ENCODE assay signal across 8 cellular contexts in the genomic region with DNA sequence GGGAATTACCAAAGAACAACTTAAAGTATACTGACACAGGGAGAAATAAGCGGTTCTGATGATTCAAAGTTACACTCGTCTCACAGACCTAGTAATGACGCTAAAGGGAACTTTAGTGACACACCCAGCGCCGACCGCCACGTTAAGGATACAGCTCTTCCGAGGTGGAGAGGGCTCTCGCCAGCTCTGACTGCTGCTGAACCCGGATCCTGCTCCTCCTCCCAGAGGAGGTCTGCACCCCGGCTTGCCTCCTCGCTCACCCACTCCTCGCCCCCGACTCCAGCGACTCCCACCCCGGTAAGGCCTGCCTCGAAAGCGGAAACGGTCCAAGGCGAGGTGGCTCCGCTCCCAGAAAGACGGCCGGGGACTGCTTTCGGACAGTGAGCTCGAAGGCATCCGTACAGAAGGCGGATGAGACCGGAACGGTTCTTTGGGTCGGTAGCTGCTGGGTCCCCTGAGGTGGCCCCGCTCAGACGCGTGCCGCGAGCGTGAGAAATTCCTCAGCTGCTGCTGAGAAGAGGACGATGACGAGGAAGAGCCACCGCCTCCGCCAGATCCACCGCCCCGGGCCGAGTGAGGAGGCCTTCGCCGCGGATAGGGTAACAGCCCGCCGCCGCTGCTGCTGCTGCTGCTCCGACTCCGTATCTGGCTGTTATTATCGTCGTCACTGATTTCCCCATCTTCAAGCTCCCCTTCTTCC. TPM values are rescaled to one million over a fixed set of nuclear protein-coding genes. Genes with fewer than 3 reads are reported as not detected.
DNase-seq lines count a peak whose midpoint lies in the region; ATAC-seq and TF ChIP-seq lines count a peak whose summit lies in the region.

No MANE protein-coding gene starts in this region.

- H3K9me3 ChIP-seq in endodermal cell (ENCODE audit: control insufficient read depth, low read length) (no peaks in the 10 kb centered on the region), mucosa of descending colon (no peaks in the 10 kb centered on the region)

- no peaks in the 10 kb centered on the region for H3K27me3 ChIP-seq in endodermal cell (ENCODE audit: control insufficient read depth, insufficient read depth, low read length, poor library complexity, severe bottlenecking)

- no peak for TF ChIP-seq CTCF in endodermal cell (conservative IDR thresholded peaks at IDR 0.05)
- no peak for TF ChIP-seq CTCF in mucosa of descending colon (IDR thresholded peaks at IDR 0.05)

- H3K36me3 Mint-ChIP-seq in activated CD8-positive, alpha-beta memory T cell treated with anti-CD3 and anti-CD28 coated beads, Interleukin-2, amount 10 ng/mL, durations not matched to agents 7 days and 5 days, result peaks cover 36% of the 10 kb centered on the region
- H3K36me3 Mint-ChIP-seq in endodermal cell (ENCODE audit: low read depth), result peaks cover 33% of the 10 kb centered on the region

- H3K4me3 Mint-ChIP-seq in activated CD8-positive, alpha-beta memory T cell treated with anti-CD3 and anti-CD28 coated beads, Interleukin-2, amount 10 ng/mL, durations not matched to agents 7 days and 5 days, result peak overlapping the region; percentile 95
- peak overlapping the region; percentile 100 for H3K4me3 Mint-ChIP-seq in endodermal cell

- CTCF ChIA-PET in activated CD8-positive, alpha-beta memory T cell treated with anti-CD3 and anti-CD28 coated beads, Interleukin-2, amount 10 ng/mL, durations not matched to agents 7 days and 5 days (lab: Charles Lee), result interaction anchor here (1.0 to 3.7 kb wide), 8 partner anchors 17 to 91 kb away, joined by 3 to 45 read pairs (median 9); partner anchors contain the start of genes RAB21 and TMEM19

- peak overlapping the region; percentile 99 for H3K9ac ChIP-seq in endodermal cell (ENCODE audit: extremely low read depth, low read length, poor library complexity, severe bottlenecking)

- WGBS in endodermal cell (ENCODE audit: insufficient coverage in 1 of 2, insufficient read length in 1 of 2), 2 experiments, result 0 to 2% methylated on average over 19 to 53 of the region's 53 CpGs

- peak overlapping the region; percentile 94 for H3K27ac ChIP-seq in endodermal cell (ENCODE audit: low read depth, low read length)

- peak overlapping the region; percentile 99 for H3K4me3 ChIP-seq in endodermal cell (ENCODE audit: low read length)
- H3K4me3 ChIP-seq in mucosa of descending colon, result peak overlapping the region; percentile 76

- H3K27me3 Mint-ChIP-seq in activated CD8-positive, alpha-beta memory T cell treated with anti-CD3 and anti-CD28 coated beads, Interleukin-2, amount 10 ng/mL, durations not matched to agents 7 days and 5 days, result no peaks in the 10 kb centered on the region
- H3K27me3 Mint-ChIP-seq in endodermal cell (ENCODE audit: insufficient read depth), result no peaks in the 10 kb centered on the region

- peak; percentile 3 for DNase-seq in NCI-H2107 treated with DMSO at 0.1 percent for 48 hours (lab: John Stamatoyannopoulos, UW; ENCODE audit: unreplicated experiment)
- DNase-seq in NCI-H2107 (lab: John Stamatoyannopoulos, UW), result no peak
- peak; percentile 65 for DNase-seq in NCI-H748 (lab: John Stamatoyannopoulos, UW; ENCODE audit: unreplicated experiment)
- DNase-seq in activated CD8-positive, alpha-beta memory T cell treated with anti-CD3 and anti-CD28 coated beads, Interleukin-2, amount 10 ng/mL, durations not matched to agents 7 days and 5 days, result peak; percentile 80
- peak; percentile 89 for DNase-seq in endodermal cell
- peak; percentile 79 to 85 (median 79) for DNase-seq in mucosa of descending colon
- peak; percentile 54 to 63 for DNase-seq in stimulated activated CD8-positive, alpha-beta memory T cell treated with anti-CD3 and anti-CD28 coated beads, Interleukin-2, amount 100 ng/mL, for 48 hours (ENCODE audit: low read depth in 2 of 2)

- H3K27ac Mint-ChIP-seq in activated CD8-positive, alpha-beta memory T cell treated with anti-CD3 and anti-CD28 coated beads, Interleukin-2, amount 10 ng/mL, durations not matched to agents 7 days and 5 days, result peak overlapping the region; percentile 99
- peak overlapping the region; percentile 100 for H3K27ac Mint-ChIP-seq in endodermal cell

- peak; percentile 19 for ATAC-seq in HG02970 (IDR thresholded peaks at IDR 0.05; ENCODE audit: low FRiP score, unreplicated experiment)
- peak; percentile 48 for ATAC-seq in activated CD8-positive, alpha-beta memory T cell treated with anti-CD3 and anti-CD28 coated beads, Interleukin-2, amount 10 ng/mL, durations not matched to agents 7 days and 5 days
- ATAC-seq in mucosa of descending colon, result peak; percentile 55

- H3K4me1 ChIP-seq in endodermal cell (ENCODE audit: control insufficient read depth, insufficient read depth, low read length) (peaks cover 9% of the 10 kb centered on the region), mucosa of descending colon (ENCODE audit: low read depth) (peaks cover 23% of the 10 kb centered on the region)

- peaks cover 41% of the 10 kb centered on the region for H3K4me1 Mint-ChIP-seq in activated CD8-positive, alpha-beta memory T cell treated with anti-CD3 and anti-CD28 coated beads, Interleukin-2, amount 10 ng/mL, durations not matched to agents 7 days and 5 days
- peaks cover 30% of the 10 kb centered on the region for H3K4me1 Mint-ChIP-seq in endodermal cell

- no peaks in the 10 kb centered on the region for H3K9me3 Mint-ChIP-seq in activated CD8-positive, alpha-beta memory T cell treated with anti-CD3 and anti-CD28 coated beads, Interleukin-2, amount 10 ng/mL, durations not matched to agents 7 days and 5 days (ENCODE audit: low read depth)
- H3K9me3 Mint-ChIP-seq in endodermal cell, result no peaks in the 10 kb centered on the region

- intact Hi-C loops in mucosa of descending colon (cut with DNase I, micrococcal nuclease), result no loop called here

- peaks cover 27% of the 10 kb centered on the region for H3K36me3 ChIP-seq in endodermal cell (ENCODE audit: control insufficient read depth, insufficient read depth, low read length)
- no peaks in the 10 kb centered on the region for H3K36me3 ChIP-seq in mucosa of descending colon (ENCODE audit: low read depth)

RNA-seq across cellular contexts. Expression of gene ZFC3H1, which starts 0.6 kb away (rescaled TPM):
- total RNA-seq in activated CD8-positive, alpha-beta memory T cell treated with anti-CD3 and anti-CD28 coated beads, Interleukin-2, amount 10 ng/mL, durations not matched to agents 7 days and 5 days, result 10 to 100 TPM; 54.6 to 79.2 TPM
- total RNA-seq in endodermal cell, result 10 to 100 TPM; 40.5 to 46.0 TPM
- polyA plus RNA-seq in endodermal cell (2013, experiment 1 of 2), result 29.1 TPM
- 32.8 TPM for polyA plus RNA-seq in endodermal cell (2013, experiment 2 of 2)
- total RNA-seq in mucosa of descending colon, result 10 to 100 TPM; 49.0 to 64.1 (median 57.0) TPM

RNA-seq across cellular contexts. Expression of gene THAP2, which starts 1.1 kb away (rescaled TPM):
- total RNA-seq in activated CD8-positive, alpha-beta memory T cell treated with anti-CD3 and anti-CD28 coated beads, Interleukin-2, amount 10 ng/mL, durations not matched to agents 7 days and 5 days, result 1 to 10 TPM; 6.9 to 8.1 TPM
- total RNA-seq in endodermal cell, result 1 to 10 TPM; 7.2 to 9.3 TPM
- 14.7 TPM for polyA plus RNA-seq in endodermal cell (2013, experiment 1 of 2)
- polyA plus RNA-seq in endodermal cell (2013, experiment 2 of 2), result 12.4 TPM
- 1 to 10 TPM; 3.2 to 4.6 (median 3.9) TPM for total RNA-seq in mucosa of descending colon

RNA-seq across cellular contexts. Expression of gene TMEM19, which starts 22.9 kb away (rescaled TPM):
- 10 to 100 TPM; 16.5 to 16.6 TPM for total RNA-seq in activated CD8-positive, alpha-beta memory T cell treated with anti-CD3 and anti-CD28 coated beads, Interleukin-2, amount 10 ng/mL, durations not matched to agents 7 days and 5 days
- total RNA-seq in endodermal cell (10 to 100 TPM; 12.7 to 15.9 TPM), mucosa of descending colon (10 to 100 TPM; 25.3 to 41.7 (median 37.3) TPM)
- polyA plus RNA-seq in endodermal cell (2013, experiment 1 of 2), result 13.4 TPM
- polyA plus RNA-seq in endodermal cell (2013, experiment 2 of 2), result 13.7 TPM
